1 cellular context compared by ENCODE assay signal in the genomic region with DNA sequence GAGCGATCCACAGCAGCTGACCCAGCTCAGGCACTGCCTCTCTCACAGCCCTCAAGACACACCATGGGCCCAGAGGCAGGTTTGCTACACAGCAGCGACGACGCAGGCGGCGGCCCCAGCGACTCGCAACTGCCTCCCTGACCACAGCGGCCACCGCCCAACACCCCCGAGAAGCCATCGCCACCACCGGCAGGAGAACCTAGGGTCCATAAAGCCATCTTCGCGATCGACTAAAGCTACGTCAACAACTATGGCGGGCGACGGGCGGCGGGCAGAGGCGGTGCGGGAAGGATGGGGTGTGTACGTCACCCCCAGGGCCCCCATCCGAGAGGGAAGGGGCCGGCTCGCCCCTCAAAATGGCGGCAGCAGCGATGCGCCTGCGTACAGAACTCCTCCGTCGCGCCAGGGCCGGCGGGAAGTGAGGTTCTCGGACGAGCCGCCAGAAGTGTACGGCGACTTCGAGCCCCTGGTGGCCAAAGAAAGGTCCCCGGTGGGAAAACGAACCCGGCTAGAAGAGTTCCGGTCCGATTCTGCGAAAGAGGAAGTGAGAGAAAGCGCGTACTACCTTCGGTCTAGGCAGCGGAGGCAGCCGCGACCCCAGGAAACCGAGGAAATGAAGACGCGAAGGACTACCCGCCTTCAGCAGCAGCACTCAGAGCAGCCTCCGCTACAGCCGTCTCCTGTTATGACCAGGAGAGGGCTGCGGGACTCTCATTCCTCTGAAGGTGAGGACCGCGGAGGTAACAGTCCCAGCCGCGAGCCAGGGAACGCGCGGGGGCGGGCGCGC.
TF ChIP-seq lines count a peak whose summit lies in the region.

A gene with protein sequence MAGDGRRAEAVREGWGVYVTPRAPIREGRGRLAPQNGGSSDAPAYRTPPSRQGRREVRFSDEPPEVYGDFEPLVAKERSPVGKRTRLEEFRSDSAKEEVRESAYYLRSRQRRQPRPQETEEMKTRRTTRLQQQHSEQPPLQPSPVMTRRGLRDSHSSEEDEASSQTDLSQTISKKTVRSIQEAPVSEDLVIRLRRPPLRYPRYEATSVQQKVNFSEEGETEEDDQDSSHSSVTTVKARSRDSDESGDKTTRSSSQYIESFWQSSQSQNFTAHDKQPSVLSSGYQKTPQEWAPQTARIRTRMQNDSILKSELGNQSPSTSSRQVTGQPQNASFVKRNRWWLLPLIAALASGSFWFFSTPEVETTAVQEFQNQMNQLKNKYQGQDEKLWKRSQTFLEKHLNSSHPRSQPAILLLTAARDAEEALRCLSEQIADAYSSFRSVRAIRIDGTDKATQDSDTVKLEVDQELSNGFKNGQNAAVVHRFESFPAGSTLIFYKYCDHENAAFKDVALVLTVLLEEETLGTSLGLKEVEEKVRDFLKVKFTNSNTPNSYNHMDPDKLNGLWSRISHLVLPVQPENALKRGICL (plus strand): TSS at position 33 of the 787 bp plus-strand sequence. CDS start 218 bp downstream, at position 251.

TF ChIP-seq in GM12878, 131 proteins besides CTCF, POLR2A, EP300 and RAD21 (continued from another document and continues in another):
- TF ChIP-seq, protein P1, sequence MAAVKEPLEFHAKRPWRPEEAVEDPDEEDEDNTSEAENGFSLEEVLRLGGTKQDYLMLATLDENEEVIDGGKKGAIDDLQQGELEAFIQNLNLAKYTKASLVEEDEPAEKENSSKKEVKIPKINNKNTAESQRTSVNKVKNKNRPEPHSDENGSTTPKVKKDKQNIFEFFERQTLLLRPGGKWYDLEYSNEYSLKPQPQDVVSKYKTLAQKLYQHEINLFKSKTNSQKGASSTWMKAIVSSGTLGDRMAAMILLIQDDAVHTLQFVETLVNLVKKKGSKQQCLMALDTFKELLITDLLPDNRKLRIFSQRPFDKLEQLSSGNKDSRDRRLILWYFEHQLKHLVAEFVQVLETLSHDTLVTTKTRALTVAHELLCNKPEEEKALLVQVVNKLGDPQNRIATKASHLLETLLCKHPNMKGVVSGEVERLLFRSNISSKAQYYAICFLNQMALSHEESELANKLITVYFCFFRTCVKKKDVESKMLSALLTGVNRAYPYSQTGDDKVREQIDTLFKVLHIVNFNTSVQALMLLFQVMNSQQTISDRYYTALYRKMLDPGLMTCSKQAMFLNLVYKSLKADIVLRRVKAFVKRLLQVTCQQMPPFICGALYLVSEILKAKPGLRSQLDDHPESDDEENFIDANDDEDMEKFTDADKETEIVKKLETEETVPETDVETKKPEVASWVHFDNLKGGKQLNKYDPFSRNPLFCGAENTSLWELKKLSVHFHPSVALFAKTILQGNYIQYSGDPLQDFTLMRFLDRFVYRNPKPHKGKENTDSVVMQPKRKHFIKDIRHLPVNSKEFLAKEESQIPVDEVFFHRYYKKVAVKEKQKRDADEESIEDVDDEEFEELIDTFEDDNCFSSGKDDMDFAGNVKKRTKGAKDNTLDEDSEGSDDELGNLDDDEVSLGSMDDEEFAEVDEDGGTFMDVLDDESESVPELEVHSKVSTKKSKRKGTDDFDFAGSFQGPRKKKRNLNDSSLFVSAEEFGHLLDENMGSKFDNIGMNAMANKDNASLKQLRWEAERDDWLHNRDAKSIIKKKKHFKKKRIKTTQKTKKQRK (IDR thresholded peaks at IDR 0.05; ENCODE audit: low read depth, low read length), result no peak
- TF ChIP-seq, protein P2, sequence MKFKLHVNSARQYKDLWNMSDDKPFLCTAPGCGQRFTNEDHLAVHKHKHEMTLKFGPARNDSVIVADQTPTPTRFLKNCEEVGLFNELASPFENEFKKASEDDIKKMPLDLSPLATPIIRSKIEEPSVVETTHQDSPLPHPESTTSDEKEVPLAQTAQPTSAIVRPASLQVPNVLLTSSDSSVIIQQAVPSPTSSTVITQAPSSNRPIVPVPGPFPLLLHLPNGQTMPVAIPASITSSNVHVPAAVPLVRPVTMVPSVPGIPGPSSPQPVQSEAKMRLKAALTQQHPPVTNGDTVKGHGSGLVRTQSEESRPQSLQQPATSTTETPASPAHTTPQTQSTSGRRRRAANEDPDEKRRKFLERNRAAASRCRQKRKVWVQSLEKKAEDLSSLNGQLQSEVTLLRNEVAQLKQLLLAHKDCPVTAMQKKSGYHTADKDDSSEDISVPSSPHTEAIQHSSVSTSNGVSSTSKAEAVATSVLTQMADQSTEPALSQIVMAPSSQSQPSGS (IDR thresholded peaks at IDR 0.05; ENCODE audit: low read length), result peak; percentile 86
- TF ChIP-seq POLR2AphosphoS2 (IDR thresholded peaks at IDR 0.05; ENCODE audit: low read depth, low read length) (peak; percentile 95; the same call in 1 of the 2 replicates), BMI1 (IDR thresholded peaks at IDR 0.05; ENCODE audit: borderline replicate concordance) (no peak), SUZ12 (IDR thresholded peaks at IDR 0.05; ENCODE audit: unreplicated experiment) (no peak), KLF5 (IDR thresholded peaks at IDR 0.05; ENCODE audit: partially characterized antibody) (peak; percentile 88), RFX5 (IDR thresholded peaks at IDR 0.05; ENCODE audit: low read depth, low read length) (no peak; the same call in 1 of the 2 replicates), SIN3A (IDR thresholded peaks at IDR 0.05; ENCODE audit: low read depth, low read length) (peak; percentile 84), HCFC1 (IDR thresholded peaks at IDR 0.05; ENCODE audit: low read length) (peak; percentile 100), CBX5 (IDR thresholded peaks at IDR 0.05; ENCODE audit: low read depth) (peak; percentile 99), CHD2 (IDR thresholded peaks at IDR 0.05; ENCODE audit: borderline replicate concordance, low read depth, low read length) (peak; percentile 94), SREBF1 (IDR thresholded peaks at IDR 0.05; ENCODE audit: low read length) (peak; percentile 88), STAT1 (conservative IDR thresholded peaks at IDR 0.05) (peak; percentile 99), SIX5 (IDR thresholded peaks at IDR 0.05; ENCODE audit: low read depth, low read length, severe bottlenecking) (peak; percentile 99), POLR2AphosphoS5 (IDR thresholded peaks at IDR 0.05; ENCODE audit: low read length) (peak; percentile 89), MYB (IDR thresholded peaks at IDR 0.05; ENCODE audit: borderline replicate concordance, low read depth, low read length) (peak; percentile 72; the same call in 1 of the 2 replicates), BRCA1 (IDR thresholded peaks at IDR 0.05; ENCODE audit: low read depth, low read length) (no peak), ZNF207 (IDR thresholded peaks at IDR 0.05; ENCODE audit: borderline replicate concordance) (peak; percentile 100), HDAC2 (IDR thresholded peaks at IDR 0.05) (no peak), GABPA (IDR thresholded peaks at IDR 0.05; ENCODE audit: low read depth) (peak; percentile 99), SMC3 (IDR thresholded peaks at IDR 0.05; ENCODE audit: borderline replicate concordance, low read length) (0 out of 2 replicates have a peak, but pooled peaks have one; percentile 11), IRF4 (IDR thresholded peaks at IDR 0.05; ENCODE audit: low read depth, low read length) (peak; percentile 99), SMARCA5 (IDR thresholded peaks at IDR 0.05) (peak; percentile 59), NRF1 (conservative IDR thresholded peaks at IDR 0.05; ENCODE audit: low read depth, low read length) (peak; percentile 89), EED (IDR thresholded peaks at IDR 0.05; ENCODE audit: low read depth) (peak; percentile 84), POU2F2 (IDR thresholded peaks at IDR 0.05; ENCODE audit: borderline replicate concordance, low read depth, low read length) (peak; percentile 87; the same call in 2 of the 3 replicates), MTA3 (IDR thresholded peaks at IDR 0.05; ENCODE audit: borderline replicate concordance, low read length) (no peak), ASH2L (IDR thresholded peaks at IDR 0.05; ENCODE audit: borderline replicate concordance, low read depth) (peak; percentile 83; the same call in 1 of the 2 replicates), YY1 (IDR thresholded peaks at IDR 0.05; ENCODE audit: low read depth, low read length) (peak; percentile 98), BCL11A (IDR thresholded peaks at IDR 0.05; ENCODE audit: low read depth, low read length) (peak; percentile 74; the same call in 1 of the 2 replicates), ZNF24 (IDR thresholded peaks at IDR 0.05) (peak; percentile 89), CBX3 (IDR thresholded peaks at IDR 0.05; ENCODE audit: borderline replicate concordance, low read depth) (no peak)
- TF ChIP-seq, protein P3, sequence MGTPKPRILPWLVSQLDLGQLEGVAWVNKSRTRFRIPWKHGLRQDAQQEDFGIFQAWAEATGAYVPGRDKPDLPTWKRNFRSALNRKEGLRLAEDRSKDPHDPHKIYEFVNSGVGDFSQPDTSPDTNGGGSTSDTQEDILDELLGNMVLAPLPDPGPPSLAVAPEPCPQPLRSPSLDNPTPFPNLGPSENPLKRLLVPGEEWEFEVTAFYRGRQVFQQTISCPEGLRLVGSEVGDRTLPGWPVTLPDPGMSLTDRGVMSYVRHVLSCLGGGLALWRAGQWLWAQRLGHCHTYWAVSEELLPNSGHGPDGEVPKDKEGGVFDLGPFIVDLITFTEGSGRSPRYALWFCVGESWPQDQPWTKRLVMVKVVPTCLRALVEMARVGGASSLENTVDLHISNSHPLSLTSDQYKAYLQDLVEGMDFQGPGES (IDR thresholded peaks at IDR 0.05), result peak; percentile 74
- TF ChIP-seq, protein P4, sequence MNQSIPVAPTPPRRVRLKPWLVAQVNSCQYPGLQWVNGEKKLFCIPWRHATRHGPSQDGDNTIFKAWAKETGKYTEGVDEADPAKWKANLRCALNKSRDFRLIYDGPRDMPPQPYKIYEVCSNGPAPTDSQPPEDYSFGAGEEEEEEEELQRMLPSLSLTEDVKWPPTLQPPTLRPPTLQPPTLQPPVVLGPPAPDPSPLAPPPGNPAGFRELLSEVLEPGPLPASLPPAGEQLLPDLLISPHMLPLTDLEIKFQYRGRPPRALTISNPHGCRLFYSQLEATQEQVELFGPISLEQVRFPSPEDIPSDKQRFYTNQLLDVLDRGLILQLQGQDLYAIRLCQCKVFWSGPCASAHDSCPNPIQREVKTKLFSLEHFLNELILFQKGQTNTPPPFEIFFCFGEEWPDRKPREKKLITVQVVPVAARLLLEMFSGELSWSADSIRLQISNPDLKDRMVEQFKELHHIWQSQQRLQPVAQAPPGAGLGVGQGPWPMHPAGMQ (IDR thresholded peaks at IDR 0.05; ENCODE audit: borderline replicate concordance), result peak; percentile 47; the same call in 1 of the 2 replicates
- TF ChIP-seq, protein P5, sequence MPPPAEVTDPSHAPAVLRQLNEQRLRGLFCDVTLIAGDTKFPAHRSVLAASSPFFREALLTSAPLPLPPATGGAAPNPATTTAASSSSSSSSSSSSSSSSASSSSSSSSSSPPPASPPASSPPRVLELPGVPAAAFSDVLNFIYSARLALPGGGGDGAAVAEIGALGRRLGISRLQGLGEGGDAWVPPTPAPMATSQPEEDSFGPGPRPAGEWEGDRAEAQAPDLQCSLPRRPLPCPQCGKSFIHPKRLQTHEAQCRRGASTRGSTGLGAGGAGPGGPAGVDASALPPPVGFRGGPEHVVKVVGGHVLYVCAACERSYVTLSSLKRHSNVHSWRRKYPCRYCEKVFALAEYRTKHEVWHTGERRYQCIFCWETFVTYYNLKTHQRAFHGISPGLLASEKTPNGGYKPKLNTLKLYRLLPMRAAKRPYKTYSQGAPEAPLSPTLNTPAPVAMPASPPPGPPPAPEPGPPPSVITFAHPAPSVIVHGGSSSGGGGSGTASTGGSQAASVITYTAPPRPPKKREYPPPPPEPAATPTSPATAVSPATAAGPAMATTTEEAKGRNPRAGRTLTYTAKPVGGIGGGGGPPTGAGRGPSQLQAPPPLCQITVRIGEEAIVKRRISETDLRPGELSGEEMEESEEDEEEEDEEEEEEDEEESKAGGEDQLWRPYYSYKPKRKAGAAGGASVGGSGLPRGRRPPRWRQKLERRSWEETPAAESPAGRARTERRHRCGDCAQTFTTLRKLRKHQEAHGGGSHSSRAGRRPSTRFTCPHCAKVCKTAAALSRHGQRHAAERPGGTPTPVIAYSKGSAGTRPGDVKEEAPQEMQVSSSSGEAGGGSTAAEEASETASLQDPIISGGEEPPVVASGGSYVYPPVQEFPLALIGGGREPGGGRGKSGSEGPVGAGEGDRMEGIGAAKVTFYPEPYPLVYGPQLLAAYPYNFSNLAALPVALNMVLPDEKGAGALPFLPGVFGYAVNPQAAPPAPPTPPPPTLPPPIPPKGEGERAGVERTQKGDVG (CRISPR knock-in tag; IDR thresholded peaks at IDR 0.05), result no peak
- TF ChIP-seq, protein P6, sequence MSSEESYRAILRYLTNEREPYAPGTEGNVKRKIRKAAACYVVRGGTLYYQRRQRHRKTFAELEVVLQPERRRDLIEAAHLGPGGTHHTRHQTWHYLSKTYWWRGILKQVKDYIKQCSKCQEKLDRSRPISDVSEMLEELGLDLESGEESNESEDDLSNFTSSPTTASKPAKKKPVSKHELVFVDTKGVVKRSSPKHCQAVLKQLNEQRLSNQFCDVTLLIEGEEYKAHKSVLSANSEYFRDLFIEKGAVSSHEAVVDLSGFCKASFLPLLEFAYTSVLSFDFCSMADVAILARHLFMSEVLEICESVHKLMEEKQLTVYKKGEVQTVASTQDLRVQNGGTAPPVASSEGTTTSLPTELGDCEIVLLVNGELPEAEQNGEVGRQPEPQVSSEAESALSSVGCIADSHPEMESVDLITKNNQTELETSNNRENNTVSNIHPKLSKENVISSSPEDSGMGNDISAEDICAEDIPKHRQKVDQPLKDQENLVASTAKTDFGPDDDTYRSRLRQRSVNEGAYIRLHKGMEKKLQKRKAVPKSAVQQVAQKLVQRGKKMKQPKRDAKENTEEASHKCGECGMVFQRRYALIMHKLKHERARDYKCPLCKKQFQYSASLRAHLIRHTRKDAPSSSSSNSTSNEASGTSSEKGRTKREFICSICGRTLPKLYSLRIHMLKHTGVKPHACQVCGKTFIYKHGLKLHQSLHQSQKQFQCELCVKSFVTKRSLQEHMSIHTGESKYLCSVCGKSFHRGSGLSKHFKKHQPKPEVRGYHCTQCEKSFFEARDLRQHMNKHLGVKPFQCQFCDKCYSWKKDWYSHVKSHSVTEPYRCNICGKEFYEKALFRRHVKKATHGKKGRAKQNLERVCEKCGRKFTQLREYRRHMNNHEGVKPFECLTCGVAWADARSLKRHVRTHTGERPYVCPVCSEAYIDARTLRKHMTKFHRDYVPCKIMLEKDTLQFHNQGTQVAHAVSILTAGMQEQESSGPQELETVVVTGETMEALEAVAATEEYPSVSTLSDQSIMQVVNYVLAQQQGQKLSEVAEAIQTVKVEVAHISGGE (CRISPR knock-in tag; IDR thresholded peaks at IDR 0.05), result peak; percentile 100
- TF ChIP-seq, protein P7, sequence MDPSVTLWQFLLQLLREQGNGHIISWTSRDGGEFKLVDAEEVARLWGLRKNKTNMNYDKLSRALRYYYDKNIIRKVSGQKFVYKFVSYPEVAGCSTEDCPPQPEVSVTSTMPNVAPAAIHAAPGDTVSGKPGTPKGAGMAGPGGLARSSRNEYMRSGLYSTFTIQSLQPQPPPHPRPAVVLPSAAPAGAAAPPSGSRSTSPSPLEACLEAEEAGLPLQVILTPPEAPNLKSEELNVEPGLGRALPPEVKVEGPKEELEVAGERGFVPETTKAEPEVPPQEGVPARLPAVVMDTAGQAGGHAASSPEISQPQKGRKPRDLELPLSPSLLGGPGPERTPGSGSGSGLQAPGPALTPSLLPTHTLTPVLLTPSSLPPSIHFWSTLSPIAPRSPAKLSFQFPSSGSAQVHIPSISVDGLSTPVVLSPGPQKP (IDR thresholded peaks at IDR 0.05; ENCODE audit: low read depth, low read length), result peak; percentile 82; the same call in 1 of the 2 replicates
